ENCODE assay signal across 15 cellular contexts in genomic region chr20:8425802-8426201, GRCh38.
DNase-seq lines count a peak whose midpoint lies in the region; ATAC-seq and TF ChIP-seq lines count a peak whose summit lies in the region.
"Had no signal": no experiment of that assay in that cellular context is flagged by ENCODE, and none has a peak within 500 bp of the region (broad histone marks: within the 10 kb centered on the region; RNA-seq: fewer than 3 reads in every experiment).

No MANE protein-coding gene starts in this region.

- intact Hi-C loops in spleen (cut with DNase I; ENCODE audit: low total_unique reads): no loop called here

- H3K4me1 ChIP-seq in SJCRH30 (peaks cover 55% of the 10 kb centered on the region), spleen (peaks cover 0 to 52% (median 15%) of the 10 kb centered on the region in 6 donors)

- TF ChIP-seq CTCF in spleen (IDR thresholded peaks at IDR 0.05 in 8 of 11, conservative IDR thresholded peaks at IDR 0.05 in 3 of 11): no peak

- H3K36me3 ChIP-seq in SJCRH30 (no peaks in the 10 kb centered on the region), spleen (no peaks in the 10 kb centered on the region), H7 (replicated peaks; ENCODE audit: control insufficient read depth, insufficient read depth, low read length) (no peaks in the 10 kb centered on the region)

- H3K4me3 ChIP-seq in SJCRH30: no peak overlapping the region
- H3K4me3 ChIP-seq in spleen: peak overlapping the region in 1 of 8 donors; percentile 46
- H3K4me3 ChIP-seq in H7 (ENCODE audit: insufficient read depth, low read depth, low read length): no peak overlapping the region
- H3K4me3 ChIP-seq: GM23248 had no signal

- H3K27me3 ChIP-seq in SJCRH30 (no peaks in the 10 kb centered on the region), spleen (replicated peaks in 1 of 7) (no peaks in the 10 kb centered on the region), H7 (ENCODE audit: control insufficient read depth, insufficient read depth, low read length) (no peaks in the 10 kb centered on the region)

- H3K27ac ChIP-seq in SJCRH30: peak overlapping the region; percentile 77
- peak overlapping the region in 6 of 8 donors; percentile 38 to 90 (median 84) for H3K27ac ChIP-seq in spleen
- H3K27ac ChIP-seq: GM23248 had no signal

- 78 to 94% (median 82%) methylated on average over 4 of the region's 4 CpGs for WGBS in spleen, 5 donors

- no peak for TF ChIP-seq POLR2A in spleen (IDR thresholded peaks at IDR 0.05)

- ATAC-seq in GM19351 (IDR thresholded peaks at IDR 0.05; ENCODE audit: unreplicated experiment) (no peak), HG03469 (IDR thresholded peaks at IDR 0.05; ENCODE audit: unreplicated experiment) (no peak)
- ATAC-seq: CD8-positive, alpha-beta T cell; HCT116 had no signal

- H3K9me3 ChIP-seq in SJCRH30 (replicated peaks): no peaks in the 10 kb centered on the region
- H3K9me3 ChIP-seq in spleen: no peaks in the 10 kb centered on the region
- H3K9me3 ChIP-seq: Caco-2 had no signal

- peak; percentile 9 for DNase-seq in KG1 (lab: John Stamatoyannopoulos, UW)
- DNase-seq in SJCRH30: no peak
- no peak for DNase-seq in spleen
- DNase-seq in H7: no peak
- DNase-seq: C1 segment of cervical spinal cord; Caco-2; CD4-positive, CD25-positive, alpha-beta regulatory T cell; CD8-positive, alpha-beta T cell; DMS153; DND-41; GM23248; H9 had no signal
